ENCODE assay signal across 1 cellular context in the genomic region with DNA sequence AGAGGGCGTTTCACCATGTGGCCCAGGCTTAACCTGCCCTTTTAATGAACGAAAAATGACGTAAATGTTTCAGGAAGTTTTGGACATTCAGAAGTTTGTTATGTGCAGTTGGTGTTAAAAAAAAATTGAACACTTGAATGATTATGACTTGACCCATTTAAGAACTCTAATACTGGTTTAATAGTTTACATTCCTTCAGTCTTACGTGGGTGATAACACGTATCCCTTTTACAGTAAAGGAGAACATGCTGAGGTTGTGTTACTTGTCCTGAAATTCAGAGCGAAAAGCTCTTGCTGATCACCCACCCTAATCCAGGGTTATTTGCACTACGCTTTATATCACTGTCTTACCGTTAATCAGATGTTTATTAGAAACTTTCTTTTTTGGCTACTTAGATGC.
TF ChIP-seq lines count a peak whose summit lies in the region.

No MANE protein-coding gene starts in this region.

TF ChIP-seq in GM23338, 12 proteins besides CTCF, POLR2A, EP300 and RAD21 (continued from another document):
- TF ChIP-seq, protein P1, sequence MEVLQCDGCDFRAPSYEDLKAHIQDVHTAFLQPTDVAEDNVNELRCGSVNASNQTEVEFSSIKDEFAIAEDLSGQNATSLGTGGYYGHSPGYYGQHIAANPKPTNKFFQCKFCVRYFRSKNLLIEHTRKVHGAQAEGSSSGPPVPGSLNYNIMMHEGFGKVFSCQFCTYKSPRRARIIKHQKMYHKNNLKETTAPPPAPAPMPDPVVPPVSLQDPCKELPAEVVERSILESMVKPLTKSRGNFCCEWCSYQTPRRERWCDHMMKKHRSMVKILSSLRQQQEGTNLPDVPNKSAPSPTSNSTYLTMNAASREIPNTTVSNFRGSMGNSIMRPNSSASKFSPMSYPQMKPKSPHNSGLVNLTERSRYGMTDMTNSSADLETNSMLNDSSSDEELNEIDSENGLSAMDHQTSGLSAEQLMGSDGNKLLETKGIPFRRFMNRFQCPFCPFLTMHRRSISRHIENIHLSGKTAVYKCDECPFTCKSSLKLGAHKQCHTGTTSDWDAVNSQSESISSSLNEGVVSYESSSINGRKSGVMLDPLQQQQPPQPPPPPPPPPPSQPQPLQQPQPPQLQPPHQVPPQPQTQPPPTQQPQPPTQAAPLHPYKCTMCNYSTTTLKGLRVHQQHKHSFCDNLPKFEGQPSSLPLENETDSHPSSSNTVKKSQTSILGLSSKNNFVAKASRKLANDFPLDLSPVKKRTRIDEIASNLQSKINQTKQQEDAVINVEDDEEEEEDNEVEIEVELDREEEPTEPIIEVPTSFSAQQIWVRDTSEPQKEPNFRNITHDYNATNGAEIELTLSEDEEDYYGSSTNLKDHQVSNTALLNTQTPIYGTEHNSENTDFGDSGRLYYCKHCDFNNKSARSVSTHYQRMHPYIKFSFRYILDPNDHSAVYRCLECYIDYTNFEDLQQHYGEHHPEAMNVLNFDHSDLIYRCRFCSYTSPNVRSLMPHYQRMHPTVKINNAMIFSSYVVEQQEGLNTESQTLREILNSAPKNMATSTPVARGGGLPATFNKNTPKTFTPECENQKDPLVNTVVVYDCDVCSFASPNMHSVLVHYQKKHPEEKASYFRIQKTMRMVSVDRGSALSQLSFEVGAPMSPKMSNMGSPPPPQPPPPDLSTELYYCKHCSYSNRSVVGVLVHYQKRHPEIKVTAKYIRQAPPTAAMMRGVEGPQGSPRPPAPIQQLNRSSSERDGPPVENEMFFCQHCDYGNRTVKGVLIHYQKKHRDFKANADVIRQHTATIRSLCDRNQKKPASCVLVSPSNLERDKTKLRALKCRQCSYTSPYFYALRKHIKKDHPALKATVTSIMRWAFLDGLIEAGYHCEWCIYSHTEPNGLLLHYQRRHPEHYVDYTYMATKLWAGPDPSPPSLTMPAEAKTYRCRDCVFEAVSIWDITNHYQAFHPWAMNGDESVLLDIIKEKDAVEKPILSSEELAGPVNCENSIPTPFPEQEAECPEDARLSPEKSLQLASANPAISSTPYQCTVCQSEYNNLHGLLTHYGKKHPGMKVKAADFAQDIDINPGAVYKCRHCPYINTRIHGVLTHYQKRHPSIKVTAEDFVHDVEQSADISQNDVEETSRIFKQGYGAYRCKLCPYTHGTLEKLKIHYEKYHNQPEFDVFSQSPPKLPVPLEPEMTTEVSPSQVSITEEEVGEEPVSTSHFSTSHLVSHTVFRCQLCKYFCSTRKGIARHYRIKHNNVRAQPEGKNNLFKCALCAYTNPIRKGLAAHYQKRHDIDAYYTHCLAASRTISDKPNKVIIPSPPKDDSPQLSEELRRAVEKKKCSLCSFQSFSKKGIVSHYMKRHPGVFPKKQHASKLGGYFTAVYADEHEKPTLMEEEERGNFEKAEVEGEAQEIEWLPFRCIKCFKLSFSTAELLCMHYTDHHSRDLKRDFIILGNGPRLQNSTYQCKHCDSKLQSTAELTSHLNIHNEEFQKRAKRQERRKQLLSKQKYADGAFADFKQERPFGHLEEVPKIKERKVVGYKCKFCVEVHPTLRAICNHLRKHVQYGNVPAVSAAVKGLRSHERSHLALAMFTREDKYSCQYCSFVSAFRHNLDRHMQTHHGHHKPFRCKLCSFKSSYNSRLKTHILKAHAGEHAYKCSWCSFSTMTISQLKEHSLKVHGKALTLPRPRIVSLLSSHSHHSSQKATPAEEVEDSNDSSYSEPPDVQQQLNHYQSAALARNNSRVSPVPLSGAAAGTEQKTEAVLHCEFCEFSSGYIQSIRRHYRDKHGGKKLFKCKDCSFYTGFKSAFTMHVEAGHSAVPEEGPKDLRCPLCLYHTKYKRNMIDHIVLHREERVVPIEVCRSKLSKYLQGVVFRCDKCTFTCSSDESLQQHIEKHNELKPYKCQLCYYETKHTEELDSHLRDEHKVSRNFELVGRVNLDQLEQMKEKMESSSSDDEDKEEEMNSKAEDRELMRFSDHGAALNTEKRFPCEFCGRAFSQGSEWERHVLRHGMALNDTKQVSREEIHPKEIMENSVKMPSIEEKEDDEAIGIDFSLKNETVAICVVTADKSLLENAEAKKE (CRISPR knock-in tag; IDR thresholded peaks at IDR 0.05), result no peak
- TF ChIP-seq CREB1 (CRISPR knock-in tag; IDR thresholded peaks at IDR 0.05; ENCODE audit: low read depth) (no peak), EZH2 (IDR thresholded peaks at IDR 0.05; ENCODE audit: low read depth, unreplicated experiment) (no peak), NANOG (IDR thresholded peaks at IDR 0.05; ENCODE audit: borderline replicate concordance) (no peak), ZNF331 (CRISPR knock-in tag; IDR thresholded peaks at IDR 0.05; ENCODE audit: low read depth) (no peak), POLR2AphosphoS5 (IDR thresholded peaks at IDR 0.05; ENCODE audit: low read depth) (no peak), EZH2phosphoT487 (IDR thresholded peaks at IDR 0.05; ENCODE audit: unreplicated experiment) (no peak), ETS1 (IDR thresholded peaks at IDR 0.05) (no peak), JUNB (IDR thresholded peaks at IDR 0.05; ENCODE audit: unreplicated experiment) (no peak)
